6 cellular contexts compared by ENCODE assay signal in the genomic region with DNA sequence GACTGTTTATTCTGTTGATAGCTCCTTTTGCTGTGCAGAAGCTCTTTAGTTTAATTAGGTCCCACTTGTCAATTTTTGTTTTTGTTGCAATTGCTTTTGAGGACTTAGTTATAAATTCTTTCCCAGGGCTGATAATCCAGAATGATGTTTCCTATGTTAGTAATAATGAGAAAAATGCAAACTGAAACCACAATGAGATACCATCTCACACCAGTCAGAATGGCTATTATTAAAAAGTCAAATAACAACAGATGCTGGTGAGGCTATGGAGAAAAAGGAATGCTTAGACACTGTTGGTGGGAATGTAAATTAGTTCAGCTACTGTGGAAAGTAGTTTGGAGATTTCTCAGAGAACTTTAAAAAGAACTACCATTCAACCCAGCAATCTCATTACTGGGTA.
A peak's percentile ranks its signal among the peaks of the same experiment; 100 is the strongest.
DNase-seq lines count a peak whose midpoint lies in the region; ATAC-seq and TF ChIP-seq lines count a peak whose summit lies in the region.
"Not testable (repeated sequence)": the region's sequence is repeated elsewhere in the genome, so short reads cannot be mapped to it uniquely, and the experiment has no call there.

No MANE protein-coding gene starts in this region.

- TF ChIP-seq CTCF in IMR-90 (conservative IDR thresholded peaks at IDR 0.05; ENCODE audit: low read depth, low read length); mammary epithelial cell (conservative IDR thresholded peaks at IDR 0.05 in 1 of 2, IDR thresholded peaks at IDR 0.05 in 1 of 2; ENCODE audit: extremely low read depth in 1 of 2, insufficient read depth in 1 of 2, low read depth in 1 of 2, low read length in 2 of 2): not testable (repeated sequence)

- not testable (repeated sequence) for H3K4me3 ChIP-seq in IMR-90 (ENCODE audit: insufficient read depth, low read depth, low read length); mammary epithelial cell (replicated peaks in 1 of 3; ENCODE audit: insufficient read depth in 1 of 3, low read depth in 2 of 3, low read length in 3 of 3)

- not testable (repeated sequence) for H4K91ac ChIP-seq in IMR-90 (ENCODE audit: insufficient read depth, low read depth, low read length)

- H2BK120ac ChIP-seq in IMR-90 (ENCODE audit: low read depth, low read length): not testable (repeated sequence)

- H3K9me1 ChIP-seq in IMR-90 (ENCODE audit: insufficient read depth, low read length): not testable (repeated sequence)

- not testable (repeated sequence) for H2BK15ac ChIP-seq in IMR-90 (ENCODE audit: low read depth, low read length)

- peaks cover 16% of the 10 kb centered on the region for H3K4me1 ChIP-seq in IMR-90 (ENCODE audit: control insufficient read depth, insufficient read depth, low read length)
- peaks cover 14% of the 10 kb centered on the region for H3K4me1 ChIP-seq in mammary epithelial cell (ENCODE audit: insufficient read depth, low read length)

- H3K27me3 ChIP-seq in IMR-90 (ENCODE audit: control insufficient read depth, insufficient read depth, low read length); mammary epithelial cell (ENCODE audit: insufficient read depth, low read length): not testable (repeated sequence)

- not testable (repeated sequence) for H3K4ac ChIP-seq in IMR-90 (ENCODE audit: low read depth, low read length)

- H2BK5ac ChIP-seq in IMR-90 (ENCODE audit: low read depth, low read length, poor library complexity, severe bottlenecking): not testable (repeated sequence)

- H3K36me3 ChIP-seq in IMR-90 (ENCODE audit: control insufficient read depth, insufficient read depth, low read length); mammary epithelial cell (ENCODE audit: insufficient read depth, low read length): not testable (repeated sequence)

- H3K79me1 ChIP-seq in IMR-90 (ENCODE audit: low read depth in 1 of 2, low read length in 2 of 2): not testable (repeated sequence)

- CTCF ChIA-PET in IMR-90 (lab: Yijun Ruan, JAX); mammary epithelial cell (lab: Charles Lee; ENCODE audit: low non-redundant PET): not testable (repeated sequence)

- H3K4me2 ChIP-seq in IMR-90 (ENCODE audit: low read depth, low read length); mammary epithelial cell (ENCODE audit: insufficient read depth, low read depth, low read length): not testable (repeated sequence)

- not testable (repeated sequence) for H4K20me1 ChIP-seq in IMR-90 (ENCODE audit: insufficient read depth, low read length); mammary epithelial cell (ENCODE audit: insufficient read depth, low read length)

- TF ChIP-seq RAD21 in IMR-90 (IDR thresholded peaks at IDR 0.05; ENCODE audit: low read length): not testable (repeated sequence)

- not testable (repeated sequence) for H2AFZ ChIP-seq in IMR-90 (replicated peaks; ENCODE audit: low read length, poor library complexity); mammary epithelial cell (ENCODE audit: low read depth, low read length)

- H3K23ac ChIP-seq in IMR-90 (ENCODE audit: low read depth, low read length): not testable (repeated sequence)

- in situ Hi-C loops in IMR-90 (cut with MboI; ENCODE audit: low sequenced_read_pairs); mammary epithelial cell (cut with MboI; ENCODE audit: low sequenced_read_pairs in 2 of 2): not testable (repeated sequence)

- H3K9me3 ChIP-seq in IMR-90 (ENCODE audit: control insufficient read depth, insufficient read depth, low read length); mammary epithelial cell (replicated peaks; ENCODE audit: insufficient read depth, low read length): not testable (repeated sequence)

- DNase-seq in EH (ENCODE audit: low read depth) (peak; percentile 77), GM04503 (ENCODE audit: low read depth) (peak; percentile 18), IMR-90 (peak; percentile 10), NCI-H226 (peak; percentile 27), mammary epithelial cell (peak; percentile 29), iris pigment epithelial cell (ENCODE audit: low read depth) (peak; percentile 34)

- not testable (repeated sequence) for H4K8ac ChIP-seq in IMR-90 (ENCODE audit: low read depth in 2 of 2, low read length in 2 of 2)

- not testable (repeated sequence) for TF ChIP-seq POLR2A in IMR-90 (IDR thresholded peaks at IDR 0.05; ENCODE audit: low read depth, low read length)

- H3K27ac ChIP-seq in IMR-90 (ENCODE audit: insufficient read depth, low read length); mammary epithelial cell (ENCODE audit: insufficient read depth, low read depth, low read length): not testable (repeated sequence)

- dilution Hi-C loops in IMR-90 (cut with HindIII; ENCODE audit: low sequenced_read_pairs, unreplicated experiment); mammary epithelial cell (cut with HindIII; ENCODE audit: low sequenced_read_pairs): not testable (repeated sequence)

- not testable (repeated sequence) for H3K18ac ChIP-seq in IMR-90 (ENCODE audit: low read depth, low read length)

- not testable (repeated sequence) for BruUV-seq in IMR-90 (replicated peaks; lab: Mats Ljungman, UMichigan); mammary epithelial cell (replicated peaks; lab: Mats Ljungman, UMichigan)

- POLR2A ChIA-PET in IMR-90 (lab: Charles Lee; ENCODE audit: unreplicated experiment): not testable (repeated sequence)

- H3K14ac ChIP-seq in IMR-90 (replicated peaks; ENCODE audit: low read depth, low read length): not testable (repeated sequence)

- not testable (repeated sequence) for H2AK9ac ChIP-seq in IMR-90 (replicated peaks; ENCODE audit: low read depth, low read length, poor library complexity)

- not testable (repeated sequence) for H2BK20ac ChIP-seq in IMR-90 (ENCODE audit: low read depth, low read length)

- intact Hi-C loops in IMR-90 (cut with micrococcal nuclease); mammary epithelial cell (cut with micrococcal nuclease): not testable (repeated sequence)

- not testable (repeated sequence) for ATAC-seq in IMR-90 (ENCODE audit: low read depth)

- H2AK5ac ChIP-seq in IMR-90 (ENCODE audit: low read depth, low read length): not testable (repeated sequence)

- not testable (repeated sequence) for H4K5ac ChIP-seq in IMR-90 (ENCODE audit: low read depth, low read length)

- not testable (repeated sequence) for H3K9ac ChIP-seq in IMR-90 (ENCODE audit: low read depth, low read length); mammary epithelial cell (ENCODE audit: insufficient read depth, low read length)

- H3K56ac ChIP-seq in IMR-90 (ENCODE audit: extremely low read depth, insufficient read depth, low read length): not testable (repeated sequence)

- H3K79me2 ChIP-seq in mammary epithelial cell (ENCODE audit: insufficient read depth, low read length): not testable (repeated sequence)

Comparison
In these comparisons a context has a peak if more than half of its experiments do, and no peak if none do; other contexts are left out.
1. DNase-seq: peak in every context shown above with its lines; median percentile 77 in EH; 34 in iris pigment epithelial cell; 29 in mammary epithelial cell; 27 in NCI-H226; 18 in GM04503; 10 in IMR-90.